Comparison of ENCODE assay signal across 8 cellular contexts in the genomic region with DNA sequence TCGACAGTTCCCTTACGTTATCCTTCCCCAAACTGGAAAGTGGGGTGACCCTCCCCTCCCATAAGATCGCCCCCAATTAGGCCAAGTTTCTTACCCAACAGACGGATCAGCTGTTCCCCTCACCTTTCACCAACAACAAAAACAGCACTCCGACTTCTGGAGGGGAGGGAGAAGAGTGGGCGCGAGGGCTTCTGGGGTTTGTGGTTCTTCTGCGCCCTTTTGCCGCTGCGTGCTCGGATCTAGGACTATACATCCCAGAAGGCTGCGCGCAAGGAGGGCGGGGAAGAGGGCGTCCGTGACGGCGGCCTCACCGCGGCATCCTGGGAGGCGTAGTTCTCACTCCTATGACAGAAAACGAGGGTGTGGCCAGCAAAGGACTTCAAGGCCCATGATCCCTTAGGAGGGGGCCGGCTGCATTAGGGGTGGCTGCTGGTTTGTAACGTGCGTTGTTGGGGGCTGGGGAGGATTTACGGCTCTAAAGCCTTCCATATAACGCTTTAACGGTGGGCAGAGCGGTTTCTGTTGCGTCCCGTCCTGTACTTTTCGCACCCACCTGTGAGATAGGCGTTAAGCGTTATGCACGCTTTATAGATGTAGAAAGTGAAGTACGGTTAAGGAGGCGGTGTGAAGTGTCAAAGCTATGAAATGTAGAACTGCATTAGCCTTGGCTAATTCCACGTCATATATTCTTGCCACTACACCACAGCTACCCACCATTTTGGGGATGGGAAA. TPM values are rescaled to one million over a fixed set of nuclear protein-coding genes. Genes with fewer than 3 reads are reported as not detected.
DNase-seq lines count a peak whose midpoint lies in the region; ATAC-seq and TF ChIP-seq lines count a peak whose summit lies in the region.

A gene with protein sequence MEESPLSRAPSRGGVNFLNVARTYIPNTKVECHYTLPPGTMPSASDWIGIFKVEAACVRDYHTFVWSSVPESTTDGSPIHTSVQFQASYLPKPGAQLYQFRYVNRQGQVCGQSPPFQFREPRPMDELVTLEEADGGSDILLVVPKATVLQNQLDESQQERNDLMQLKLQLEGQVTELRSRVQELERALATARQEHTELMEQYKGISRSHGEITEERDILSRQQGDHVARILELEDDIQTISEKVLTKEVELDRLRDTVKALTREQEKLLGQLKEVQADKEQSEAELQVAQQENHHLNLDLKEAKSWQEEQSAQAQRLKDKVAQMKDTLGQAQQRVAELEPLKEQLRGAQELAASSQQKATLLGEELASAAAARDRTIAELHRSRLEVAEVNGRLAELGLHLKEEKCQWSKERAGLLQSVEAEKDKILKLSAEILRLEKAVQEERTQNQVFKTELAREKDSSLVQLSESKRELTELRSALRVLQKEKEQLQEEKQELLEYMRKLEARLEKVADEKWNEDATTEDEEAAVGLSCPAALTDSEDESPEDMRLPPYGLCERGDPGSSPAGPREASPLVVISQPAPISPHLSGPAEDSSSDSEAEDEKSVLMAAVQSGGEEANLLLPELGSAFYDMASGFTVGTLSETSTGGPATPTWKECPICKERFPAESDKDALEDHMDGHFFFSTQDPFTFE (minus strand): TSS at position 143 of the 732 bp plus-strand sequence. CDS start 2,210 bp downstream, outside the sequence.

- H3K4me1 ChIP-seq in ACC112 (ENCODE audit: control insufficient read depth, insufficient read depth, low read length, unreplicated experiment) (peaks cover 11% of the 10 kb centered on the region), breast epithelium (peaks cover 0 to 12% of the 10 kb centered on the region in 2 donors), iPS-18a (ENCODE audit: control insufficient read depth, low read depth, low read length) (peaks cover 11% of the 10 kb centered on the region), skeletal muscle satellite cell (ENCODE audit: control insufficient read depth, insufficient read depth, low read length) (peaks cover 19% of the 10 kb centered on the region)

- H3K36me3 ChIP-seq in ACC112 (ENCODE audit: insufficient read depth, low read length), result peaks cover 8% of the 10 kb centered on the region; the same call in 1 of the 2 replicates
- H3K36me3 ChIP-seq in breast epithelium, result no peaks in the 10 kb centered on the region
- H3K36me3 ChIP-seq in iPS-18a (ENCODE audit: control insufficient read depth, low read depth, low read length), result no peaks in the 10 kb centered on the region
- peaks cover 20% of the 10 kb centered on the region for H3K36me3 ChIP-seq in skeletal muscle satellite cell (ENCODE audit: insufficient read depth, low read length)

- H3K4me3 ChIP-seq in ACC112 (ENCODE audit: low read depth, low read length) (peak within 1 kb of the TSS; percentile 95), breast epithelium (peak within 1 kb of the TSS; percentile 59 to 91 (median 86)), iPS-18a (ENCODE audit: low read length) (peak within 1 kb of the TSS; percentile 66), skeletal muscle satellite cell (ENCODE audit: low read length) (peak within 1 kb of the TSS; percentile 77)

- H3K27me3 ChIP-seq in ACC112 (ENCODE audit: insufficient read depth, low read length) (no peaks in the 10 kb centered on the region), breast epithelium (no peaks in the 10 kb centered on the region), iPS-18a (ENCODE audit: control insufficient read depth, insufficient read depth, low read length) (no peaks in the 10 kb centered on the region), skeletal muscle satellite cell (ENCODE audit: control insufficient read depth, insufficient read depth, low read length) (no peaks in the 10 kb centered on the region)

- intact Hi-C loops in breast epithelium (cut with DNase I; ENCODE audit: low total_unique reads), result no loop called here

- DNase-seq in NCI-H2196 treated with DMSO at 0.1 percent for 48 hours (lab: John Stamatoyannopoulos, UW; ENCODE audit: unreplicated experiment) (peak; percentile 97), breast epithelium (ENCODE audit: low spot score in 2 of 2) (peak; percentile 95 to 97)

- H2AFZ ChIP-seq in ACC112 (ENCODE audit: low read length, unreplicated experiment), result peak within 1 kb of the TSS; percentile 87

- peaks cover 13% of the 10 kb centered on the region for H3K79me2 ChIP-seq in ACC112 (ENCODE audit: control insufficient read depth, insufficient read depth, low read length, unreplicated experiment)

- ATAC-seq in GM18870 (IDR thresholded peaks at IDR 0.05; ENCODE audit: unreplicated experiment) (peak; percentile 97), HG03135 (IDR thresholded peaks at IDR 0.05; ENCODE audit: unreplicated experiment) (peak; percentile 98)

- TF ChIP-seq POLR2A in breast epithelium (IDR thresholded peaks at IDR 0.05), result no peak

- H3K9ac ChIP-seq in iPS-18a (ENCODE audit: low read length), result no peak within 1 kb of the TSS
- H3K9ac ChIP-seq in skeletal muscle satellite cell (ENCODE audit: low read depth, low read length), result peak within 1 kb of the TSS; percentile 82

- H3K27ac ChIP-seq in ACC112 (ENCODE audit: low read depth, low read length) (peak within 1 kb of the TSS; percentile 39; the same call in 1 of the 2 replicates), VCaP (peak within 1 kb of the TSS; percentile 50), breast epithelium (peak within 1 kb of the TSS; percentile 84 to 86), iPS-18a (ENCODE audit: low read length) (no peak within 1 kb of the TSS)

- H3K4me2 ChIP-seq in skeletal muscle satellite cell (ENCODE audit: low read length), result peak within 1 kb of the TSS; percentile 91

- TF ChIP-seq CTCF in VCaP (conservative IDR thresholded peaks at IDR 0.05), result no peak
- no peak for TF ChIP-seq CTCF in breast epithelium (IDR thresholded peaks at IDR 0.05)

- H3K9me3 ChIP-seq in breast epithelium, result no peaks in the 10 kb centered on the region
- no peaks in the 10 kb centered on the region for H3K9me3 ChIP-seq in iPS-18a (ENCODE audit: control insufficient read depth, low read depth, low read length)
- no peaks in the 10 kb centered on the region for H3K9me3 ChIP-seq in skeletal muscle satellite cell (replicated peaks; ENCODE audit: low read length)

RNA-seq across cellular contexts. Expression of the gene that starts here (rescaled TPM):
- 100 to 1,000 TPM; 218 to 301 (median 295) TPM for total RNA-seq in breast epithelium
- total RNA-seq in skeletal muscle satellite cell (2012; rRNA removed), result 41.8 and 47.8 TPM in 2 replicates
